12 cellular contexts compared by ENCODE assay signal in the genomic region with DNA sequence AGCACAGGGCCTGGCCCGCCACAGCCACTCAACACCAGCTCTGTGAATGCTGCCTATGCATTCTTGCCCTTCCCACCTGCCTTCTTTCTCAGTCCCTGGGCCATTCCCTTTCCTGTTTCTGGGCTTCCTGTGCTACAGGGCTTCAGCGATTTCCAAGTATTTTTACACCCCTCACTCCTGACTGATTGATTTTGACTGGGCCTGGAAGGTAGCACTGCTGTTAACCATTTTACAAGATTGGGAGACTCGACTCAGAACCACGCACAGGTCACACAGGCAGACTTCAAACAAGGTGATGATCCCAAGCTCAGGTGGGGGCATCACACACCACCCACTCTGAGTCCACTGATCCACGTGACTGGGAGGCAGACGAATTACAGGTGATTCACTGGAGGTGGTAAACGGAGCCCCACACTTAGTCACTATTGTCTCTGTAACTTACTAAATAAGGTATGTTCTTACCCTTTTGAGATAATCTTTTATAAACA. TPM values are rescaled to one million over a fixed set of nuclear protein-coding genes. Genes with fewer than 3 reads are reported as not detected.
DNase-seq lines count a peak whose midpoint lies in the region; ATAC-seq and TF ChIP-seq lines count a peak whose summit lies in the region.
"Had no signal": no experiment of that assay in that cellular context is flagged by ENCODE, and none has a peak within 500 bp of the region (broad histone marks: within the 10 kb centered on the region; RNA-seq: fewer than 3 reads in every experiment).

No MANE protein-coding gene starts in this region.

- no peaks in the 10 kb centered on the region for H3K4me1 Mint-ChIP-seq in activated T-helper 17 cell treated with anti-CD3 and anti-CD28 coated beads, Interleukin-2, amount 50 U/mL, for 72 hours
- H3K4me1 Mint-ChIP-seq: activated B cell treated with CpG ODN at 0.5 μM for 24 hours had no signal

- no peak overlapping the region for H3K4me3 ChIP-seq in thyroid gland (replicated peaks in 1 of 3)
- H3K4me3 ChIP-seq: SJSA1 had no signal

- no peak for TF ChIP-seq CTCF in thyroid gland (IDR thresholded peaks at IDR 0.05)

- DNase-seq in DMS79 treated with DMSO at 0.1 percent for 48 hours (lab: John Stamatoyannopoulos, UW) (peak; percentile 51), DMS79 (lab: John Stamatoyannopoulos, UW) (no peak), left lobe of liver (ENCODE audit: low spot score) (no peak), thyroid gland (no peak), Kasumi-1 (lab: John Stamatoyannopoulos, UW) (no peak), DMS114 treated with DMSO at 0.1 percent for 48 hours (lab: John Stamatoyannopoulos, UW; ENCODE audit: unreplicated experiment) (no peak)
- DNase-seq: 8988T, activated B cell treated with CpG ODN at 0.5 μM for 24 hours, MV-4-11 had no signal

- H3K4me1 ChIP-seq in thyroid gland, result peaks cover 29 to 46% of the 10 kb centered on the region in 2 donors
- H3K4me1 ChIP-seq: SJSA1 had no signal

- H3K36me3 Mint-ChIP-seq in activated T-helper 17 cell treated with anti-CD3 and anti-CD28 coated beads, Interleukin-2, amount 50 U/mL, for 72 hours (ENCODE audit: low read depth), result no peaks in the 10 kb centered on the region

- intact Hi-C loops in thyroid gland (cut with DNase I), result no loop called here

- no peaks in the 10 kb centered on the region for H3K9me3 ChIP-seq in thyroid gland
- H3K9me3 ChIP-seq: SJSA1 had no signal

- TF ChIP-seq POLR2A in thyroid gland (IDR thresholded peaks at IDR 0.05), result no peak

- no peaks in the 10 kb centered on the region for H3K9me3 Mint-ChIP-seq in activated T-helper 17 cell treated with anti-CD3 and anti-CD28 coated beads, Interleukin-2, amount 50 U/mL, for 72 hours
- H3K9me3 Mint-ChIP-seq: activated B cell treated with CpG ODN at 0.5 μM for 24 hours had no signal

- WGBS in thyroid gland, 2 donors, result 67 to 72% methylated on average over 7 of the region's 7 CpGs

- peak; percentile 18 for ATAC-seq in activated T-helper 17 cell treated with anti-CD3 and anti-CD28 coated beads, Interleukin-2, amount 50 U/mL, for 72 hours (replicated peaks)
- ATAC-seq in left lobe of liver (peak; percentile 0), GM19463 (IDR thresholded peaks at IDR 0.05; ENCODE audit: unreplicated experiment) (no peak)

- H3K4me3 Mint-ChIP-seq in activated T-helper 17 cell treated with anti-CD3 and anti-CD28 coated beads, Interleukin-2, amount 50 U/mL, for 72 hours, result no peak overlapping the region
- H3K4me3 Mint-ChIP-seq: activated B cell treated with CpG ODN at 0.5 μM for 24 hours had no signal

- H3K27ac Mint-ChIP-seq in activated T-helper 17 cell treated with anti-CD3 and anti-CD28 coated beads, Interleukin-2, amount 50 U/mL, for 72 hours, result no peak overlapping the region
- H3K27ac Mint-ChIP-seq: activated B cell treated with CpG ODN at 0.5 μM for 24 hours had no signal

- H3K27me3 ChIP-seq in thyroid gland, result no peaks in the 10 kb centered on the region
- H3K27me3 ChIP-seq: SJSA1 had no signal

- H3K27ac ChIP-seq in thyroid gland, result peak overlapping the region; percentile 75 to 84 (median 77)
- H3K27ac ChIP-seq: SJSA1 had no signal

- peaks cover 25% of the 10 kb centered on the region for H3K27me3 Mint-ChIP-seq in activated T-helper 17 cell treated with anti-CD3 and anti-CD28 coated beads, Interleukin-2, amount 50 U/mL, for 72 hours

- no peaks in the 10 kb centered on the region for H3K36me3 ChIP-seq in thyroid gland
- H3K36me3 ChIP-seq: SJSA1 had no signal

RNA-seq across cellular contexts. Expression of a gene that starts 21.3 kb away (rescaled TPM):
- total RNA-seq in activated T-helper 17 cell treated with anti-CD3 and anti-CD28 coated beads, Interleukin-2, amount 50 U/mL, for 72 hours, result under 1 TPM; 0.41 to 0.82 TPM
- total RNA-seq in left lobe of liver, result 14.3 TPM
- total RNA-seq in thyroid gland, result 10 to 100 TPM; 18.6 to 22.0 (median 21.3) TPM
